In genomic region chr4:77073106-77073858, GRCh38 we compare ENCODE assay signal across 8 cellular contexts. TPM values are rescaled to one million over a fixed set of nuclear protein-coding genes. Genes with fewer than 3 reads are reported as not detected.
A peak's percentile ranks its signal among the peaks of the same experiment; 100 is the strongest.
DNase-seq lines count a peak whose midpoint lies in the region; ATAC-seq and TF ChIP-seq lines count a peak whose summit lies in the region.

No MANE protein-coding gene starts in this region.

- H3K27me3 Mint-ChIP-seq in activated naive CD4-positive, alpha-beta T cell treated with anti-CD3 and anti-CD28 coated beads, Interleukin-2, amount 10 ng/mL, durations not matched to agents 7 days and 5 days = peaks cover 6% of the 10 kb centered on the region

- no peak overlapping the region for H2AFZ ChIP-seq in neuron (ENCODE audit: low read depth, low read length)

- H3K36me3 ChIP-seq in BJ (ENCODE audit: control insufficient read depth, insufficient read depth, low read length) (no peaks in the 10 kb centered on the region), neuron (ENCODE audit: insufficient read depth, low read length) (no peaks in the 10 kb centered on the region)

- H3K27ac Mint-ChIP-seq in activated naive CD4-positive, alpha-beta T cell treated with anti-CD3 and anti-CD28 coated beads, Interleukin-2, amount 10 ng/mL, durations not matched to agents 7 days and 5 days = no peak overlapping the region

- H3K36me3 Mint-ChIP-seq in activated naive CD4-positive, alpha-beta T cell treated with anti-CD3 and anti-CD28 coated beads, Interleukin-2, amount 10 ng/mL, durations not matched to agents 7 days and 5 days = peaks cover 26% of the 10 kb centered on the region

- H3K4me3 ChIP-seq in BJ (ENCODE audit: low read depth, low read length) (peak overlapping the region; percentile 84), neuron (ENCODE audit: low read length) (peak overlapping the region; percentile 76)

- H3K4me1 Mint-ChIP-seq in activated naive CD4-positive, alpha-beta T cell treated with anti-CD3 and anti-CD28 coated beads, Interleukin-2, amount 10 ng/mL, durations not matched to agents 7 days and 5 days = peaks cover 48% of the 10 kb centered on the region

- no peaks in the 10 kb centered on the region for H3K9me3 ChIP-seq in neuron (ENCODE audit: low read length)

- H3K4me3 Mint-ChIP-seq in activated naive CD4-positive, alpha-beta T cell treated with anti-CD3 and anti-CD28 coated beads, Interleukin-2, amount 10 ng/mL, durations not matched to agents 7 days and 5 days = no peak overlapping the region

- TF ChIP-seq CTCF in BJ (IDR thresholded peaks at IDR 0.05; ENCODE audit: insufficient read depth, low read depth, low read length) = no peak
- TF ChIP-seq CTCF in omental fat pad (IDR thresholded peaks at IDR 0.05) = no peak

- ATAC-seq in GM21367 (IDR thresholded peaks at IDR 0.05; ENCODE audit: unreplicated experiment) (no peak), HG03432 (IDR thresholded peaks at IDR 0.05; ENCODE audit: unreplicated experiment) (no peak), omental fat pad (ENCODE audit: low FRiP score) (no peak)

- H3K27me3 ChIP-seq in BJ (ENCODE audit: control insufficient read depth, insufficient read depth, low read length) (no peaks in the 10 kb centered on the region), neuron (ENCODE audit: insufficient read depth, low read length) (no peaks in the 10 kb centered on the region)

- POLR2A ChIA-PET in BJ (lab: Charles Lee) = no interaction called here

- peaks cover 15% of the 10 kb centered on the region for H3K4me1 ChIP-seq in neuron (ENCODE audit: insufficient read depth, low read length)

- no peaks in the 10 kb centered on the region for H3K9me3 Mint-ChIP-seq in activated naive CD4-positive, alpha-beta T cell treated with anti-CD3 and anti-CD28 coated beads, Interleukin-2, amount 10 ng/mL, durations not matched to agents 7 days and 5 days

- CTCF ChIA-PET in BJ (lab: Yijun Ruan, JAX) = interaction anchor here (2.0 to 4.3 kb wide), 2 partner anchors 22 to 131 kb away, joined by 8 to 24 read pairs; no protein-coding TSS in a partner anchor
- CTCF ChIA-PET in activated naive CD4-positive, alpha-beta T cell treated with anti-CD3 and anti-CD28 coated beads, Interleukin-2, amount 10 ng/mL, durations not matched to agents 7 days and 5 days (lab: Charles Lee) = interaction anchor here (0.7 to 2.6 kb wide), 5 partner anchors 20 to 130 kb away, joined by 3 to 12 read pairs (median 6); no protein-coding TSS in a partner anchor

- no peak for DNase-seq in BJ (ENCODE audit: low read depth)
- peak; percentile 9 for DNase-seq in M059J (ENCODE audit: low read depth)
- peak; percentile 34 for DNase-seq in dedifferentiated amniotic fluid mesenchymal stem cell (ENCODE audit: extremely low spot score)
- DNase-seq in activated naive CD4-positive, alpha-beta T cell treated with anti-CD3 and anti-CD28 coated beads, Interleukin-2, amount 10 ng/mL, durations not matched to agents 7 days and 5 days = no peak
- no peak for DNase-seq in omental fat pad (ENCODE audit: low spot score)

RNA-seq across cellular contexts. Expression of gene CCNI, which starts 2.5 kb away (rescaled TPM):
- 85.1 and 109 TPM in 2 replicates for polyA plus RNA-seq in BJ (2011; rRNA removed)
- 354 and 399 TPM in 2 replicates for polyA minus RNA-seq in BJ (2011; rRNA and poly(A)+ RNA removed)
- 99.7 and 112 TPM in 2 replicates for total RNA-seq in M059J (2014; rRNA removed; shearing (Covaris generic))
- total RNA-seq in omental fat pad = 100 to 1,000 TPM; 191 to 233 (median 199) TPM

Comparison
In these comparisons a context has a peak if more than half of its experiments do, and no peak if none do; other contexts are left out.
1. DNase-seq: peak in M059J (single experiment) and dedifferentiated amniotic fluid mesenchymal stem cell (single experiment); none in BJ (single experiment), activated naive CD4-positive, alpha-beta T cell treated with anti-CD3 and anti-CD28 coated beads, Interleukin-2, amount 10 ng/mL, durations not matched to agents 7 days and 5 days (single experiment) and omental fat pad (single experiment).